ENCODE assay signal across 15 cellular contexts in the genomic region with DNA sequence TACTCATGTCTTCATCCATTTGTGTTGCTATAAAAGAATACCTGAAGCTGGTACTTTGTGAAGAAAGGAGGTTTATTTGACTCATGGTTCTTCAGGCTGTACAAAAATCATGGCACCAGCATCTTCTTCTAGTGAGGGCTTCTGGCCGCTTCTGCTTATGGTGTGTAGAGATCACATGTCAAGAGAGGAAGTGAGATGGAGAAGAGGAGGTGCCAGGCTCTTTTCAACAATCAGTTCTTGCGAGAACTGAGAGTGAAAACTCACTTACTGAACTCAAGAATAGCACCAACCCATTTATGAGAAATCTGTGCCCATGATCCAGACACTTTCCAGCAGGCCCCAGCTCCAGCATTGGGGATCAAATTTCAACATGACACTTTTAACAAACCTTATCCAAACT. TPM values are rescaled to one million over a fixed set of nuclear protein-coding genes. Genes with fewer than 3 reads are reported as not detected.
A peak's percentile ranks its signal among the peaks of the same experiment; 100 is the strongest.
DNase-seq lines count a peak whose midpoint lies in the region; ATAC-seq lines count a peak whose summit lies in the region.
"Had no signal": no experiment of that assay in that cellular context is flagged by ENCODE, and none has a peak within 500 bp of the region (broad histone marks: within the 10 kb centered on the region; RNA-seq: fewer than 3 reads in every experiment).

No MANE protein-coding gene starts in this region.

- peak; percentile 85 for ATAC-seq in GM18499 (IDR thresholded peaks at IDR 0.05; ENCODE audit: insufficient read depth, unreplicated experiment)
- ATAC-seq in GM19467 (IDR thresholded peaks at IDR 0.05; ENCODE audit: unreplicated experiment) = peak; percentile 67
- ATAC-seq in HG02759 (IDR thresholded peaks at IDR 0.05; ENCODE audit: unreplicated experiment) = peak; percentile 69
- ATAC-seq in HG03432 (IDR thresholded peaks at IDR 0.05; ENCODE audit: unreplicated experiment) = peak; percentile 86
- no peak for ATAC-seq in left colon
- ATAC-seq: activated CD4-positive, alpha-beta T cell treated with anti-CD3 and anti-CD28 coated beads for 36 hours; activated T-cell treated with anti-CD3 and anti-CD28 coated beads, Interleukin-2, amount 50 U/mL, for 72 hours; right lobe of liver; stimulated activated naive CD8-positive, alpha-beta T cell treated with anti-CD3 and anti-CD28 coated beads, Interleukin-15, Interleukin-2, amounts not matched to agents 100 U/mL and 50 U/mL, for 24 hours had no signal

- intact Hi-C loops in left colon (cut with DNase I, micrococcal nuclease) = no loop called here

- DNase-seq in foreskin melanocyte (no peak), DMS114 treated with DMSO at 0.1 percent for 48 hours (lab: John Stamatoyannopoulos, UW; ENCODE audit: unreplicated experiment) (no peak), inferior parietal cortex (ENCODE audit: extremely low spot score) (no peak), left colon (no peak)
- DNase-seq: activated CD4-positive, alpha-beta T cell treated with anti-CD3 and anti-CD28 coated beads for 36 hours; activated T-cell treated with anti-CD3 and anti-CD28 coated beads, Interleukin-2, amount 50 U/mL, for 72 hours; hypothalamus; NCI-H2171; OCI-M1; right lobe of liver; stimulated activated naive CD8-positive, alpha-beta T cell treated with anti-CD3 and anti-CD28 coated beads, Interleukin-15, Interleukin-2, amounts not matched to agents 100 U/mL and 50 U/mL, for 24 hours had no signal

RNA-seq across cellular contexts. Expression of a gene that starts 30.0 kb away (rescaled TPM):
- total RNA-seq in left colon = 10 to 100 TPM; 10.7 to 13.8 TPM
